20 cellular contexts compared by ENCODE assay signal in the genomic region with DNA sequence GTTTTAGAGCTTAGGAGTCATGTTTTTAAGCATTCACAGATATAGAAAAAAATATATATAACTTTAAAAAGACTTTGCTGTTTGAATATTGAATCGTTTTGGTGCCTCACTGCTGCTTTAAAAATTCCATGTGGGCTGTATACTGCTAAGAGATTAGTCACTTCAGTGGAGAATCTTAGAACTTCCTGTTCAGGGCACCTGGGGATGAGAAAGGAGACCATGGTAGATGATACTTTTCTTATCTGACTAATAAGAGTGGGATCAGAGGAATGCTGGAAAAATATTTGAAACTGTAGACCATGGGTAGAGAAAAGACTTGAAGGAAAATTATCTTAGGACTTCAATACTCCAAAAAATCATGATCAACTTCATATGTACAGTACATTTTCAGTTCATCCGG.
"Had no signal": no experiment of that assay in that cellular context is flagged by ENCODE, and none has a peak within 500 bp of the region (broad histone marks: within the 10 kb centered on the region; RNA-seq: fewer than 3 reads in every experiment).

No MANE protein-coding gene starts in this region.

- DNase-seq: activated CD4-positive, alpha-beta T cell treated with anti-CD3 and anti-CD28 coated beads for 1 hour; activated CD4-positive, alpha-beta T cell treated with anti-CD3 and anti-CD28 coated beads, Interleukin-2, amount 50 U/mL, for 1 hour; activated CD8-positive, alpha-beta T cell treated with anti-CD3 and anti-CD28 coated beads, Interleukin-2, amount 10 ng/mL, durations not matched to agents 7 days and 5 days; erythroblast; hippocampal formation; left cardiac atrium; retina; spleen; stimulated activated CD4-positive, alpha-beta T cell treated with anti-CD3 and anti-CD28 coated beads, Interleukin-4, amount 100 ng/mL, for 4 hours; stimulated activated naive CD8-positive, alpha-beta T cell treated with anti-CD3 and anti-CD28 coated beads, Interleukin-15, Interleukin-2, amounts not matched to agents 100 U/mL and 50 U/mL, for 24 hours; T-cell; thyroid gland; upper lobe of right lung; WERI-Rb-1 had no signal

- ATAC-seq: activated CD8-positive, alpha-beta T cell treated with anti-CD3 and anti-CD28 coated beads, Interleukin-2, amount 10 ng/mL, durations not matched to agents 7 days and 5 days; activated naive CD4-positive, alpha-beta T cell treated with anti-CD3 and anti-CD28 coated beads, Interleukin-2, amount 50 U/mL, for 72 hours; left cardiac atrium; natural killer cell treated with Interleukin-12 subunit alpha and Interleukin-12 subunit beta and Interleukin-15 and Interleukin-18, amount 100 ng/mL, for 72 hours; stimulated activated naive CD8-positive, alpha-beta T cell treated with anti-CD3 and anti-CD28 coated beads, Interleukin-15, Interleukin-2, amounts not matched to agents 100 U/mL and 50 U/mL, for 24 hours; T-cell; upper lobe of right lung had no signal

- H3K36me3 ChIP-seq: ascending aorta, cardiac muscle cell, spleen, thyroid gland, upper lobe of right lung, WERI-Rb-1 had no signal

- FAIRE-seq: endometrium, frontal cortex had no signal

- H3K27me3 ChIP-seq: ascending aorta, cardiac muscle cell, spleen, thyroid gland, upper lobe of right lung had no signal

- H3K4me1 ChIP-seq: ascending aorta, spleen, upper lobe of right lung had no signal

- H3K27ac ChIP-seq: ascending aorta, cardiac muscle cell, spleen, thyroid gland, upper lobe of right lung, WERI-Rb-1 had no signal

- H3K9me3 ChIP-seq: ascending aorta, spleen, thyroid gland, upper lobe of right lung had no signal

- H3K4me3 ChIP-seq: ascending aorta, cardiac muscle cell, spleen, thyroid gland, upper lobe of right lung had no signal
